Comparison of ENCODE assay signal across 11 cellular contexts in the genomic region with DNA sequence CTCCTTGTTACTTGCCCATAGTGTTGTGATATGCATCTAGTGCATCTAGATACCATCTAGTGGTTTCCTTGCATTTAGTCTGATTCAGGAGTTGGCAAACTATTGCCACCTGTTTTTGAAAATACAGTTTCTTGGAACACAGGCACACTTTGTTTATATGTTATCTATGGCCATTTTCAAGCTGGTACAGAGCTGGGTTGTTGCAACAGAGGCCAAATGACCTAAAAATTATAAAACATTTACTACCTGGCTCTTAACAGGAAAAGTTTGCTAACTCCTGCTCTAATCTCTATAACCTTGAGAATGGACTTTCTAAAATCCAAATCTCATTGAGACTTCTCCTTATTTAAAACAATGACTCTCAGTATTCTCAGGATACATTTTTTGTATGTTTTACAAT. TPM values are rescaled to one million over a fixed set of nuclear protein-coding genes. Genes with fewer than 3 reads are reported as not detected.
"Had no signal": no experiment of that assay in that cellular context is flagged by ENCODE, and none has a peak within 500 bp of the region (broad histone marks: within the 10 kb centered on the region; RNA-seq: fewer than 3 reads in every experiment).

No MANE protein-coding gene starts in this region.

- ATAC-seq: HCT116 had no signal

- H3K4me3 ChIP-seq: GM23248, HAP-1 had no signal

- H3K36me3 ChIP-seq: HAP-1 had no signal

- H3K9me3 ChIP-seq: HAP-1 had no signal

- FAIRE-seq: HTR-8/SVneo had no signal

- H3K27ac ChIP-seq: GM23248 had no signal

- H3K4me1 ChIP-seq: HAP-1 had no signal

- H2AFZ ChIP-seq: GM23248 had no signal

- H3K9ac ChIP-seq: GM23248 had no signal

- DNase-seq: GM23248, GOT3, H7, HFFc6, KBM-7 had no signal

RNA-seq across cellular contexts. Expression of a gene that starts 29.0 kb away (rescaled TPM):
- total RNA-seq: GM23248, H4, H7, HFFc6, HT-29 had no signal
- polyA plus RNA-seq: GM23248, IgD-negative memory B cell had no signal

RNA-seq across cellular contexts. Expression of a gene that starts 52.1 kb away (rescaled TPM):
- total RNA-seq: GM23248, H4, H7, HFFc6, HT-29 had no signal
- polyA plus RNA-seq: GM23248, IgD-negative memory B cell had no signal
